Comparison of ENCODE assay signal across 25 cellular contexts in genomic region chr15:78432664-78433063, GRCh38. TPM values are rescaled to one million over a fixed set of nuclear protein-coding genes. Genes with fewer than 3 reads are reported as not detected.
DNase-seq lines count a peak whose midpoint lies in the region; ATAC-seq, FAIRE-seq and TF ChIP-seq lines count a peak whose summit lies in the region.
"Had no signal": no experiment of that assay in that cellular context is flagged by ENCODE, and none has a peak within 500 bp of the region (broad histone marks: within the 10 kb centered on the region; RNA-seq: fewer than 3 reads in every experiment).

No MANE protein-coding gene starts in this region.

- H3K4me3 Mint-ChIP-seq in naive B cell, result peak overlapping the region in 1 of 8 donors; percentile 13
- H3K4me3 Mint-ChIP-seq: CD4-positive, alpha-beta T cell; HFFc6 had no signal

- WGBS in GM12878 (ENCODE audit: insufficient coverage, insufficient replicate concordance, low lambda C conversion rate, missing lambda C conversion rate), result 100% methylated on average over 1 of the region's 1 CpG

- H3K36me3 ChIP-seq in GM06990 (ENCODE audit: control insufficient read depth, insufficient read depth, low read length) (no peaks in the 10 kb centered on the region), OCI-LY3 (replicated peaks; ENCODE audit: low read depth, low read length) (no peaks in the 10 kb centered on the region), GM12878 (ENCODE audit: control insufficient read depth in 2 of 2, insufficient read depth in 2 of 2, low read length in 1 of 2) (no peaks in the 10 kb centered on the region)

- CTCF ChIA-PET in GM12878 (lab: Yijun Ruan, JAX), result no interaction called here

- H3K27me3 ChIP-seq in GM06990 (replicated peaks; ENCODE audit: control insufficient read depth, insufficient read depth, low read length) (no peaks in the 10 kb centered on the region), OCI-LY3 (ENCODE audit: low read depth, low read length) (no peaks in the 10 kb centered on the region), GM12878 (replicated peaks in 1 of 2; ENCODE audit: control insufficient read depth in 2 of 2, insufficient read depth in 2 of 2, low read length in 1 of 2) (no peaks in the 10 kb centered on the region; a peak in 1 of 4 replicates)

- H3K9me3 ChIP-seq in OCI-LY3 (ENCODE audit: insufficient read depth, low read length) (no peaks in the 10 kb centered on the region), GM12878 (replicated peaks; ENCODE audit: control insufficient read depth, insufficient read depth, low read length) (no peaks in the 10 kb centered on the region)
- H3K9me3 ChIP-seq: A549, Caco-2 had no signal

- H3K4me2 ChIP-seq in OCI-LY3 (ENCODE audit: low read length), result peak overlapping the region; percentile 69
- H3K4me2 ChIP-seq in GM12878 (ENCODE audit: control insufficient read depth, insufficient read depth), result no peak overlapping the region
- H3K4me2 ChIP-seq: A549 had no signal

- no TSS peak for BruUV-seq in GM12878 (replicated peaks; lab: Mats Ljungman, UMichigan)

- no peak for TF ChIP-seq RAD21 in GM12878 (IDR thresholded peaks at IDR 0.05; ENCODE audit: insufficient read depth, low read depth, low read length)

- TF ChIP-seq POLR2A in GM12878 (IDR thresholded peaks at IDR 0.05; ENCODE audit: low read depth, low read length), result no peak

- peaks cover 14 to 34% (median 24%) of the 10 kb centered on the region in 3 donors for H3K27me3 Mint-ChIP-seq in naive B cell

- H3K9ac ChIP-seq in OCI-LY3 (ENCODE audit: low read length) (peak overlapping the region; percentile 60), GM12878 (ENCODE audit: control insufficient read depth, insufficient read depth, low read length) (no peak overlapping the region)

- no peaks in the 10 kb centered on the region for H3K36me3 Mint-ChIP-seq in naive B cell

- TF ChIP-seq CTCF in GM06990 (IDR thresholded peaks at IDR 0.05; ENCODE audit: insufficient read depth, low read length, poor library complexity, severe bottlenecking) (no peak), OCI-LY3 (IDR thresholded peaks at IDR 0.05; ENCODE audit: low read depth, low read length) (no peak), GM12878 (IDR thresholded peaks at IDR 0.05 in 2 of 3, conservative IDR thresholded peaks at IDR 0.05 in 1 of 3; ENCODE audit: control insufficient read depth in 2 of 3, extremely low read depth in 1 of 3, insufficient read depth in 1 of 3, low read depth in 3 of 3, low read length in 3 of 3) (no peak)

- H3K4me3 ChIP-seq in GM06990 (replicated peaks; ENCODE audit: low read depth, low read length) (no peak overlapping the region), OCI-LY3 (ENCODE audit: low read length) (peak overlapping the region; percentile 35), GM12878 (no peak overlapping the region)
- H3K4me3 ChIP-seq: A549 had no signal

- H2AFZ ChIP-seq in OCI-LY3 (ENCODE audit: low read depth, low read length) (peak overlapping the region; percentile 16; the same call in 1 of the 2 replicates), GM12878 (ENCODE audit: control insufficient read depth, low read depth, low read length) (no peak overlapping the region)

- TF ChIP-seq EP300 in GM12878 (IDR thresholded peaks at IDR 0.05; ENCODE audit: borderline replicate concordance in 1 of 2, control insufficient read depth in 1 of 2, low read depth in 2 of 2, low read length in 2 of 2), result no peak

- intact Hi-C loops in GM12878 (cut with micrococcal nuclease; ENCODE audit: unreplicated experiment), result no loop called here

- peaks cover 0 to 14% (median 7%) of the 10 kb centered on the region in 7 donors for H3K9me3 Mint-ChIP-seq in naive B cell
- H3K9me3 Mint-ChIP-seq: CD4-positive, alpha-beta T cell; HFFc6 had no signal

- H4K20me1 ChIP-seq in OCI-LY3 (ENCODE audit: insufficient read depth, low read length) (no peaks in the 10 kb centered on the region), GM12878 (ENCODE audit: control insufficient read depth, insufficient read depth) (no peaks in the 10 kb centered on the region)

- in situ Hi-C loops in GM12878 (cut with MboI), result loop anchor here (5.0 kb wide), 1 partner anchor 125 kb away; no protein-coding TSS in a partner anchor

- POLR2A ChIA-PET in GM12878 (lab: Charles Lee), result no interaction called here

- H3K4me1 ChIP-seq in OCI-LY3 (ENCODE audit: low read length), result peaks cover 43% of the 10 kb centered on the region
- no peaks in the 10 kb centered on the region for H3K4me1 ChIP-seq in GM12878 (ENCODE audit: control insufficient read depth, insufficient read depth, low read length)
- H3K4me1 ChIP-seq: Caco-2 had no signal

- RAD21 ChIA-PET in GM12878 (lab: Charles Lee; ENCODE audit: unreplicated experiment), result no interaction called here

- no peak for ATAC-seq in GM12878
- ATAC-seq in naive B cell (ENCODE audit: low read depth in 2 of 2), result peak; percentile 19 to 21
- ATAC-seq: A549, HCT116 had no signal

- H3K27ac ChIP-seq in OCI-LY3 (ENCODE audit: low read length) (peak overlapping the region; percentile 95), GM12878 (ENCODE audit: control insufficient read depth, insufficient read depth) (no peak overlapping the region)
- H3K27ac ChIP-seq: 22Rv1, A549, C4-2B had no signal

- DNase-seq in GM06990 (ENCODE audit: extremely low read depth, insufficient read length), result peak; percentile 31
- no peak for DNase-seq in GM12878 (ENCODE audit: low read depth, low spot score)
- DNase-seq in naive B cell, result no peak
- no peak for DNase-seq in GF-D8 (lab: John Stamatoyannopoulos, UW)
- DNase-seq in retina, result no peak
- DNase-seq in T1000 (lab: John Stamatoyannopoulos, UW), result no peak
- DNase-seq: AML-193; Caco-2; CD4-positive, alpha-beta T cell; DMS153; DMS79; GDM1; GOT3; H7; HFFc6; IMR-90 had no signal

- no peak for FAIRE-seq in GM12878 (lab: Jason Lieb, UNC)
- FAIRE-seq: A549, D721Med, GM12892, GM18507, HTR-8/SVneo had no signal

- peaks cover 11 to 17% (median 12%) of the 10 kb centered on the region in 3 donors for H3K4me1 Mint-ChIP-seq in naive B cell

- SMC1A ChIA-PET in GM12878 (lab: Charles Lee; ENCODE audit: uncharacterized antibody, unreplicated experiment), result no interaction called here

- no peak overlapping the region for H3K27ac Mint-ChIP-seq in naive B cell
- H3K27ac Mint-ChIP-seq: CD4-positive, alpha-beta T cell; HFFc6 had no signal

- H3K79me2 ChIP-seq in OCI-LY3 (ENCODE audit: low read length), result peaks cover 5% of the 10 kb centered on the region; the same call in 1 of the 2 replicates
- H3K79me2 ChIP-seq in GM12878 (ENCODE audit: control insufficient read depth, insufficient read depth, low read length), result no peaks in the 10 kb centered on the region

TF ChIP-seq in GM12878, 131 proteins besides CTCF, POLR2A, EP300 and RAD21:
- TF ChIP-seq CBX5 (IDR thresholded peaks at IDR 0.05; ENCODE audit: low read depth), result 0 out of 2 replicates have a peak, but pooled peaks have one; percentile 25
- TF ChIP-seq IKZF1 (conservative IDR thresholded peaks at IDR 0.05), result no peak
- TF ChIP-seq PAX5 (IDR thresholded peaks at IDR 0.05; ENCODE audit: borderline replicate concordance, low read depth, low read length), result no peak
- no peak for TF ChIP-seq RBBP5 (conservative IDR thresholded peaks at IDR 0.05)
- TF ChIP-seq HDGF (IDR thresholded peaks at IDR 0.05), result no peak
- peak; percentile 27; the same call in 1 of the 2 replicates for TF ChIP-seq JUNB (IDR thresholded peaks at IDR 0.05)
- TF ChIP-seq ZNF384 (IDR thresholded peaks at IDR 0.05; ENCODE audit: borderline replicate concordance, low read depth, low read length), result peak; percentile 62
- TF ChIP-seq TCF12 (IDR thresholded peaks at IDR 0.05; ENCODE audit: low read depth, low read length), result 0 out of 2 replicates have a peak, but pooled peaks have one; percentile 9

RNA-seq across cellular contexts. Expression of gene IREB2, which starts 5.4 kb away (rescaled TPM):
- 107 and 109 TPM in 2 replicates for total RNA-seq in GM12878 (2013; cell fraction: nucleolus; rRNA removed)
- total RNA-seq in GM12878 (2014; rRNA removed) (22.8 and 23.0 TPM in 2 replicates), GM12878 (2014; rRNA removed; fragmentation: Illumina TruSeq; extraction: Trizol) (25.8 and 30.0 TPM in 2 replicates), GM12878 (2021) (51.3 and 52.4 TPM in 2 replicates)
- polyA plus RNA-seq in GM12878 (2011; ENCODE audit: low read depth), result 11.5 TPM
- polyA plus RNA-seq in GM12878 (2011; rRNA removed) (35.7 and 49.6 TPM in 2 replicates), GM12878 (2014; fragmentation: Illumina TruSeq; extraction: Trizol) (34.9 and 48.1 TPM in 2 replicates), GM12878 (2014; fragmentation: Nextera tagmentation; extraction: Ambion mirVana) (10 to 100 TPM; 13.0 to 13.9 TPM), GM12878 (2014; rRNA removed) (21.9 and 23.1 TPM in 2 replicates), GM12878 (2016; fragmentation: Nextera tagmentation; extraction: Ambion mirVana) (10 to 100 TPM; 21.9 to 25.8 TPM), naive B cell (ENCODE audit: low read depth in 6 of 6) (10 to 100 TPM; 14.6 to 19.8 (median 16.6) TPM)
- 13.1 and 17.0 TPM in 2 replicates for polyA plus RNA-seq in GM12878 (2011; cell fraction: cytosol; rRNA removed)
- 21.4 and 26.3 TPM in 2 replicates for polyA plus RNA-seq in GM12878 (2011; cell fraction: nucleus; rRNA removed)
- 23.9 and 27.4 TPM in 2 replicates for polyA plus RNA-seq in GM12878 (2012)
- 41.2 and 58.5 TPM in 2 replicates for polyA minus RNA-seq in GM12878 (2011; rRNA and poly(A)+ RNA removed)
- polyA minus RNA-seq in GM12878 (2011; cell fraction: cytosol; rRNA and poly(A)+ RNA removed), result 26.2 and 35.7 TPM in 2 replicates
- 23.1 and 35.3 TPM in 2 replicates for polyA minus RNA-seq in GM12878 (2011; cell fraction: nucleus; rRNA and poly(A)+ RNA removed)
